ENCODE assay signal across 35 cellular contexts in genomic region chr2:212107014-212107413, GRCh38.
"Had no signal": no experiment of that assay in that cellular context is flagged by ENCODE, and none has a peak within 500 bp of the region (broad histone marks: within the 10 kb centered on the region; RNA-seq: fewer than 3 reads in every experiment).

No MANE protein-coding gene starts in this region.

- DNase-seq: Karpas-422, Kasumi-1, MG63, MM.1S, MV-4-11, NCI-H1048, NCI-H1092, NCI-H1092 treated with DMSO at 0.1 percent for 48 hours, NCI-H1105, NCI-H1105 treated with DMSO at 0.1 percent for 48 hours, NCI-H1417, NCI-H1417 treated with DMSO at 0.1 percent for 48 hours, NCI-H1436, NCI-H1436 treated with DMSO at 0.1 percent for 48 hours, NCI-H146, NCI-H1694, NCI-H1694 treated with DMSO at 0.1 percent for 48 hours, NCI-H187, NCI-H187 treated with DMSO at 0.1 percent for 48 hours, NCI-H1930, NCI-H2029, NCI-H2029 treated with DMSO at 0.1 percent for 48 hours, NCI-H2081, NCI-H2081 treated with DMSO at 0.1 percent for 48 hours, NCI-H2107, NCI-H2171, NCI-H2171 treated with DMSO at 0.1 percent for 48 hours, NCI-H2227 treated with DMSO at 0.1 percent for 48 hours, NCI-H226, NCI-H345, NCI-H446, NCI-H446 treated with DMSO at 0.1 percent for 48 hours, NCI-H510A, NCI-H510A treated with DMSO at 0.1 percent for 48 hours, NCI-H524 had no signal

- H3K36me3 ChIP-seq: MG63 had no signal

- H3K4me3 ChIP-seq: MG63 had no signal

- H3K9me3 ChIP-seq: MG63 had no signal

- H3K27me3 ChIP-seq: MG63 had no signal
